10 cellular contexts compared by ENCODE assay signal in the genomic region with DNA sequence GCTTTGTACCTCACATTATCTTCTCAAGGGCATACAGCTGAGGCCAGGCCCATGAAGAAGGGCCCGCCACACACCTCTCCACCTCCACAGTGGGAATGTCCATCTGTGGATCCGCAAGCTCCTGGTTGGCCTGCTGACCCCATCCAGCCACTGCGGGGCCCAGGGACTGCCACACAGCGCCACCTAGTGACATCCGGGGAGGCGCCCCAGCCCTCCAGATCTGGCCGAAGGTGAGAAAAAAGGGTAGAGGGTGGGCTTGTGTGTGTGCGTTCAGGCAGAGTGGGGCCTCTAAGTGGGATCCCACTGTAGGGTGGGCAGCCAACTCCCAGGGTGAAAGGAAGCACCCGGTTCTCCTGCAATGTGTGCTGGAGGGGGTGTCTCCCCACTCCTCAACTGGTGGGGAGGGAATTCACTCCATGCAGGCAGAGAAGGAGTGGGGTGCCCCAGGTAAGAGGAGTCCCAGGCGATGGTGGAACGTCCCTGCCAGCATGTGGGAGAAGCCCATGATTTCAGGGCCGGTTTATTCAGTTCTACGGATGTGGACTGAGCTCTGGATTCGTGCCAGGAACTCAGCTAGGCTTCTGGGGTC.
A peak's percentile ranks its signal among the peaks of the same experiment; 100 is the strongest.
DNase-seq lines count a peak whose midpoint lies in the region; ATAC-seq and TF ChIP-seq lines count a peak whose summit lies in the region.
"Had no signal": no experiment of that assay in that cellular context is flagged by ENCODE, and none has a peak within 500 bp of the region (broad histone marks: within the 10 kb centered on the region; RNA-seq: fewer than 3 reads in every experiment).

No MANE protein-coding gene starts in this region.

- in situ Hi-C loops in GM23248 (cut with MboI), result no loop called here

- H3K4me1 ChIP-seq in GM23248 (ENCODE audit: insufficient read depth), result no peaks in the 10 kb centered on the region

- no peaks in the 10 kb centered on the region for H3K36me3 Mint-ChIP-seq in activated T-helper 2 cell treated with anti-CD3 and anti-CD28 coated beads, Interferon-gamma antibody, Interleukin-2, Interleukin-4, amounts not matched to agents 10 μg/mL and 5 μg/mL and 100 μg/mL, durations not matched to agents 14 hours and 24 hours and 36 hours (ENCODE audit: low read depth)
- H3K36me3 Mint-ChIP-seq: memory B cell had no signal

- WGBS in GM23248 (ENCODE audit: low coverage in 1 of 2, low lambda C conversion rate in 2 of 2, missing lambda C conversion rate in 2 of 2), 2 experiments, result 47 to 50% methylated on average over 14 of the region's 14 CpGs

- ATAC-seq in GM21825 (IDR thresholded peaks at IDR 0.05; ENCODE audit: unreplicated experiment) (peak; percentile 62), HG03439 (IDR thresholded peaks at IDR 0.05; ENCODE audit: unreplicated experiment) (no peak)

- H3F3A ChIP-seq in neural cell (ENCODE audit: insufficient read depth, low read length, poor library complexity, severe bottlenecking), result no peaks in the 10 kb centered on the region
- no peaks in the 10 kb centered on the region for H3F3A ChIP-seq in GM23248 (ENCODE audit: insufficient read depth)

- peak; percentile 63 for TF ChIP-seq RAD21 in neural cell (conservative IDR thresholded peaks at IDR 0.05)

- H3K4me3 ChIP-seq in neural cell (ENCODE audit: low read length) (no peak overlapping the region), GM23248 (no peak overlapping the region)
- H3K4me3 ChIP-seq: SK-N-MC had no signal

- H4K20me1 ChIP-seq in neural cell (ENCODE audit: insufficient read depth) (no peaks in the 10 kb centered on the region), GM23248 (ENCODE audit: insufficient read depth) (no peaks in the 10 kb centered on the region)

- H3K9me2 ChIP-seq in neural cell (ENCODE audit: insufficient read depth, low read length) (no peaks in the 10 kb centered on the region), GM23248 (ENCODE audit: insufficient read depth) (no peaks in the 10 kb centered on the region)

- H3K27ac Mint-ChIP-seq in activated T-helper 2 cell treated with anti-CD3 and anti-CD28 coated beads, Interferon-gamma antibody, Interleukin-2, Interleukin-4, amounts not matched to agents 10 μg/mL and 5 μg/mL and 100 μg/mL, durations not matched to agents 14 hours and 24 hours and 36 hours, result no peak overlapping the region
- H3K27ac Mint-ChIP-seq: memory B cell had no signal

- H2AFZ ChIP-seq in neural cell (ENCODE audit: low read depth, low read length) (no peak overlapping the region), GM23248 (no peak overlapping the region)

- H3K36me3 ChIP-seq in neural cell (ENCODE audit: insufficient read depth, low read length), result no peaks in the 10 kb centered on the region
- no peaks in the 10 kb centered on the region for H3K36me3 ChIP-seq in GM23248 (ENCODE audit: low read depth)

- H3K79me2 ChIP-seq in neural cell (replicated peaks; ENCODE audit: insufficient read depth, low read length), result no peaks in the 10 kb centered on the region
- no peaks in the 10 kb centered on the region for H3K79me2 ChIP-seq in GM23248 (ENCODE audit: insufficient read depth)

- H3K9me3 ChIP-seq in neural cell (ENCODE audit: low read length) (no peaks in the 10 kb centered on the region), GM23248 (ENCODE audit: low read depth) (no peaks in the 10 kb centered on the region)

- peaks cover 3% of the 10 kb centered on the region for H3K27me3 Mint-ChIP-seq in activated T-helper 2 cell treated with anti-CD3 and anti-CD28 coated beads, Interferon-gamma antibody, Interleukin-2, Interleukin-4, amounts not matched to agents 10 μg/mL and 5 μg/mL and 100 μg/mL, durations not matched to agents 14 hours and 24 hours and 36 hours (ENCODE audit: low read depth)

- H3K27ac ChIP-seq in neural cell (ENCODE audit: low read length) (no peak overlapping the region), GM23248 (no peak overlapping the region)
- H3K27ac ChIP-seq: SK-N-MC had no signal

- peak; percentile 68 for TF ChIP-seq CTCF in neural cell (IDR thresholded peaks at IDR 0.05; ENCODE audit: poor library complexity, severe bottlenecking)

- intact Hi-C loops in activated T-helper 2 cell treated with anti-CD3 and anti-CD28 coated beads, Interferon-gamma antibody, Interleukin-2, Interleukin-4, amounts not matched to agents 10 μg/mL and 5 μg/mL and 100 μg/mL, durations not matched to agents 14 hours and 24 hours and 36 hours (cut with micrococcal nuclease), result loop anchor here (5.0 kb wide), 1 partner anchor 258 kb away; no protein-coding TSS in a partner anchor

- H3K4me2 ChIP-seq in neural cell (ENCODE audit: low read length), result no peak overlapping the region
- no peak overlapping the region for H3K4me2 ChIP-seq in GM23248 (ENCODE audit: unreplicated experiment)

- peaks cover 4% of the 10 kb centered on the region for H3K4me1 Mint-ChIP-seq in activated T-helper 2 cell treated with anti-CD3 and anti-CD28 coated beads, Interferon-gamma antibody, Interleukin-2, Interleukin-4, amounts not matched to agents 10 μg/mL and 5 μg/mL and 100 μg/mL, durations not matched to agents 14 hours and 24 hours and 36 hours (ENCODE audit: low read depth)

- no peaks in the 10 kb centered on the region for H3K9me3 Mint-ChIP-seq in activated T-helper 2 cell treated with anti-CD3 and anti-CD28 coated beads, Interferon-gamma antibody, Interleukin-2, Interleukin-4, amounts not matched to agents 10 μg/mL and 5 μg/mL and 100 μg/mL, durations not matched to agents 14 hours and 24 hours and 36 hours
- H3K9me3 Mint-ChIP-seq: memory B cell had no signal

- no peak for TF ChIP-seq EP300 in neural cell (conservative IDR thresholded peaks at IDR 0.05; ENCODE audit: poor library complexity, severe bottlenecking)

- H3K27me3 ChIP-seq in neural cell (ENCODE audit: insufficient read depth, low read depth, low read length) (no peaks in the 10 kb centered on the region), GM23248 (replicated peaks; ENCODE audit: insufficient read depth) (peaks cover 6% of the 10 kb centered on the region)

- H3K4me3 Mint-ChIP-seq in activated T-helper 2 cell treated with anti-CD3 and anti-CD28 coated beads, Interferon-gamma antibody, Interleukin-2, Interleukin-4, amounts not matched to agents 10 μg/mL and 5 μg/mL and 100 μg/mL, durations not matched to agents 14 hours and 24 hours and 36 hours (ENCODE audit: low read depth), result no peak overlapping the region
- H3K4me3 Mint-ChIP-seq: memory B cell had no signal

- H3K9ac ChIP-seq in neural cell (ENCODE audit: low read length) (no peak overlapping the region), GM23248 (no peak overlapping the region)

- peak; percentile 5 for DNase-seq in GDM1 (lab: John Stamatoyannopoulos, UW)
- peak; percentile 22 for DNase-seq in RKO (ENCODE audit: low spot score)
- DNase-seq in ecto neural progenitor cell (ENCODE audit: low spot score), result peak; percentile 76
- no peak for DNase-seq in activated T-helper 2 cell treated with anti-CD3 and anti-CD28 coated beads, Interferon-gamma antibody, Interleukin-2, Interleukin-4, amounts not matched to agents 10 μg/mL and 5 μg/mL and 100 μg/mL, durations not matched to agents 14 hours and 24 hours and 36 hours (ENCODE audit: low spot score)
- DNase-seq in GM23248, result no peak

TF ChIP-seq in neural cell, 6 proteins besides CTCF, POLR2A, EP300 and RAD21:
- TF ChIP-seq, protein P1, sequence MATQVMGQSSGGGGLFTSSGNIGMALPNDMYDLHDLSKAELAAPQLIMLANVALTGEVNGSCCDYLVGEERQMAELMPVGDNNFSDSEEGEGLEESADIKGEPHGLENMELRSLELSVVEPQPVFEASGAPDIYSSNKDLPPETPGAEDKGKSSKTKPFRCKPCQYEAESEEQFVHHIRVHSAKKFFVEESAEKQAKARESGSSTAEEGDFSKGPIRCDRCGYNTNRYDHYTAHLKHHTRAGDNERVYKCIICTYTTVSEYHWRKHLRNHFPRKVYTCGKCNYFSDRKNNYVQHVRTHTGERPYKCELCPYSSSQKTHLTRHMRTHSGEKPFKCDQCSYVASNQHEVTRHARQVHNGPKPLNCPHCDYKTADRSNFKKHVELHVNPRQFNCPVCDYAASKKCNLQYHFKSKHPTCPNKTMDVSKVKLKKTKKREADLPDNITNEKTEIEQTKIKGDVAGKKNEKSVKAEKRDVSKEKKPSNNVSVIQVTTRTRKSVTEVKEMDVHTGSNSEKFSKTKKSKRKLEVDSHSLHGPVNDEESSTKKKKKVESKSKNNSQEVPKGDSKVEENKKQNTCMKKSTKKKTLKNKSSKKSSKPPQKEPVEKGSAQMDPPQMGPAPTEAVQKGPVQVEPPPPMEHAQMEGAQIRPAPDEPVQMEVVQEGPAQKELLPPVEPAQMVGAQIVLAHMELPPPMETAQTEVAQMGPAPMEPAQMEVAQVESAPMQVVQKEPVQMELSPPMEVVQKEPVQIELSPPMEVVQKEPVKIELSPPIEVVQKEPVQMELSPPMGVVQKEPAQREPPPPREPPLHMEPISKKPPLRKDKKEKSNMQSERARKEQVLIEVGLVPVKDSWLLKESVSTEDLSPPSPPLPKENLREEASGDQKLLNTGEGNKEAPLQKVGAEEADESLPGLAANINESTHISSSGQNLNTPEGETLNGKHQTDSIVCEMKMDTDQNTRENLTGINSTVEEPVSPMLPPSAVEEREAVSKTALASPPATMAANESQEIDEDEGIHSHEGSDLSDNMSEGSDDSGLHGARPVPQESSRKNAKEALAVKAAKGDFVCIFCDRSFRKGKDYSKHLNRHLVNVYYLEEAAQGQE (IDR thresholded peaks at IDR 0.05; ENCODE audit: borderline replicate concordance), result no peak
- peak; percentile 68 for TF ChIP-seq SMC3 (conservative IDR thresholded peaks at IDR 0.05; ENCODE audit: poor library complexity)

Comparison
In these comparisons a context has a peak if more than half of its experiments do, and no peak if none do; other contexts are left out.
1. DNase-seq: peak in GDM1 (single experiment), RKO (single experiment) and ecto neural progenitor cell (single experiment); none in activated T-helper 2 cell treated with anti-CD3 and anti-CD28 coated beads, Interferon-gamma antibody, Interleukin-2, Interleukin-4, amounts not matched to agents 10 μg/mL and 5 μg/mL and 100 μg/mL, durations not matched to agents 14 hours and 24 hours and 36 hours (single experiment) and GM23248 (single experiment).